8 cellular contexts compared by ENCODE assay signal in genomic region chr6:32637219-32637880, GRCh38. TPM values are rescaled to one million over a fixed set of nuclear protein-coding genes. Genes with fewer than 3 reads are reported as not detected.
A peak's percentile ranks its signal among the peaks of the same experiment; 100 is the strongest.
DNase-seq lines count a peak whose midpoint lies in the region; ATAC-seq and TF ChIP-seq lines count a peak whose summit lies in the region.

Gene HLA-DQA1, plus strand, starts transcription at chr6:32637406. Its CDS starts 53 bp downstream, at chr6:32637459.

- WGBS in endodermal cell (ENCODE audit: insufficient coverage in 1 of 2, insufficient read length in 1 of 2), 2 experiments, result 79 to 80% methylated on average over 1 to 7 of the region's 7 CpGs

- no peaks in the 10 kb centered on the region for H3K9me3 Mint-ChIP-seq in stimulated activated naive CD8-positive, alpha-beta T cell treated with anti-CD3 and anti-CD28 coated beads, Interleukin-15, amount 100 ng/mL, for 72 hours
- no peaks in the 10 kb centered on the region for H3K9me3 Mint-ChIP-seq in endodermal cell

- POLR2A ChIA-PET in RWPE1 (lab: Yijun Ruan, JAX; ENCODE audit: low non-redundant PET), result no interaction called here

- H3K4me3 Mint-ChIP-seq in stimulated activated naive CD8-positive, alpha-beta T cell treated with anti-CD3 and anti-CD28 coated beads, Interleukin-15, amount 100 ng/mL, for 72 hours, result peak within 1 kb of the TSS in 1 of 2 donors; percentile 42
- H3K4me3 Mint-ChIP-seq in endodermal cell, result no peak within 1 kb of the TSS

- H3K36me3 ChIP-seq in endodermal cell (ENCODE audit: control insufficient read depth, insufficient read depth, low read length), result no peaks in the 10 kb centered on the region

- no peak within 1 kb of the TSS for H3K27ac Mint-ChIP-seq in stimulated activated naive CD8-positive, alpha-beta T cell treated with anti-CD3 and anti-CD28 coated beads, Interleukin-15, amount 100 ng/mL, for 72 hours
- peak within 1 kb of the TSS; percentile 56 for H3K27ac Mint-ChIP-seq in endodermal cell

- H3K27ac ChIP-seq in endodermal cell (ENCODE audit: low read depth, low read length) (no peak within 1 kb of the TSS), RWPE1 (no peak within 1 kb of the TSS)

- no peak within 1 kb of the TSS for H3K4me3 ChIP-seq in endodermal cell (ENCODE audit: low read length)

- no peak within 1 kb of the TSS for H3K9ac ChIP-seq in endodermal cell (ENCODE audit: extremely low read depth, low read length, poor library complexity, severe bottlenecking)

- CTCF ChIA-PET in RWPE1 (lab: Yijun Ruan, JAX), result no interaction called here

- H3K4me1 Mint-ChIP-seq in stimulated activated naive CD8-positive, alpha-beta T cell treated with anti-CD3 and anti-CD28 coated beads, Interleukin-15, amount 100 ng/mL, for 72 hours, result peaks cover 30% of the 10 kb centered on the region
- H3K4me1 Mint-ChIP-seq in endodermal cell, result peaks cover 18% of the 10 kb centered on the region

- H3K27me3 ChIP-seq in endodermal cell (ENCODE audit: control insufficient read depth, insufficient read depth, low read length, poor library complexity, severe bottlenecking), result no peaks in the 10 kb centered on the region

- TF ChIP-seq CTCF in endodermal cell (conservative IDR thresholded peaks at IDR 0.05) (no peak), RWPE1 (conservative IDR thresholded peaks at IDR 0.05; ENCODE audit: low read depth) (no peak)

- H3K4me1 ChIP-seq in endodermal cell (ENCODE audit: control insufficient read depth, insufficient read depth, low read length), result no peaks in the 10 kb centered on the region

- no peak for DNase-seq in stimulated activated naive CD8-positive, alpha-beta T cell treated with anti-CD3 and anti-CD28 coated beads, Interleukin-15, Interleukin-2, amounts not matched to agents 100 U/mL and 50 U/mL, for 24 hours
- DNase-seq in stimulated activated naive CD8-positive, alpha-beta T cell treated with anti-CD3 and anti-CD28 coated beads, Interleukin-15, amount 100 ng/mL, for 72 hours, result no peak
- DNase-seq in endodermal cell (no peak), RWPE1 (ENCODE audit: low spot score) (no peak), NCI-H82 treated with DMSO at 0.1 percent for 48 hours (lab: John Stamatoyannopoulos, UW; ENCODE audit: unreplicated experiment) (no peak), NCI-H2227 (lab: John Stamatoyannopoulos, UW; ENCODE audit: unreplicated experiment) (no peak), SIG-M5 treated with dmso at 0.1 percent for 504 hours (lab: John Stamatoyannopoulos, UW; ENCODE audit: unreplicated experiment) (no peak)

- H3K9me3 ChIP-seq in endodermal cell (ENCODE audit: control insufficient read depth, low read length), result peaks cover 4% of the 10 kb centered on the region

- peaks cover 27% of the 10 kb centered on the region for H3K27me3 Mint-ChIP-seq in stimulated activated naive CD8-positive, alpha-beta T cell treated with anti-CD3 and anti-CD28 coated beads, Interleukin-15, amount 100 ng/mL, for 72 hours
- no peaks in the 10 kb centered on the region for H3K27me3 Mint-ChIP-seq in endodermal cell (ENCODE audit: insufficient read depth)

- peak; percentile 67 for ATAC-seq in stimulated activated naive CD8-positive, alpha-beta T cell treated with anti-CD3 and anti-CD28 coated beads, Interleukin-15, Interleukin-2, amounts not matched to agents 100 U/mL and 50 U/mL, for 24 hours
- ATAC-seq in stimulated activated naive CD8-positive, alpha-beta T cell treated with anti-CD3 and anti-CD28 coated beads, Interleukin-15, amount 100 ng/mL, for 72 hours, result no peak
- ATAC-seq in HG03159 (IDR thresholded peaks at IDR 0.05; ENCODE audit: unreplicated experiment), result peak; percentile 63

- H3K36me3 Mint-ChIP-seq in endodermal cell (ENCODE audit: low read depth), result no peaks in the 10 kb centered on the region

RNA-seq across cellular contexts. Expression of gene HLA-DQA1, which starts in this region (rescaled TPM):
- total RNA-seq in endodermal cell, result under 1 TPM in 1 of 2 donors, not detected in 1; 0.97 TPM
- 0.25 TPM for polyA plus RNA-seq in endodermal cell (2013, experiment 1 of 2)
- not detected for polyA plus RNA-seq in endodermal cell (2013, experiment 2 of 2)
